Comparison of ENCODE assay signal across 1 cellular context in genomic region chr7:45161842-45162241, GRCh38.
TF ChIP-seq lines count a peak whose summit lies in the region.

No MANE protein-coding gene starts in this region.

TF ChIP-seq in HepG2, 621 proteins besides CTCF, POLR2A, EP300 and RAD21:
- TF ChIP-seq GZF1 (CRISPR knock-in tag; IDR thresholded peaks at IDR 0.05) (no peak), MNT (IDR thresholded peaks at IDR 0.05) (peak; percentile 57), ZNF614 (CRISPR knock-in tag; IDR thresholded peaks at IDR 0.05; ENCODE audit: borderline replicate concordance) (no peak)
